ENCODE assay signal across 8 cellular contexts in the genomic region with DNA sequence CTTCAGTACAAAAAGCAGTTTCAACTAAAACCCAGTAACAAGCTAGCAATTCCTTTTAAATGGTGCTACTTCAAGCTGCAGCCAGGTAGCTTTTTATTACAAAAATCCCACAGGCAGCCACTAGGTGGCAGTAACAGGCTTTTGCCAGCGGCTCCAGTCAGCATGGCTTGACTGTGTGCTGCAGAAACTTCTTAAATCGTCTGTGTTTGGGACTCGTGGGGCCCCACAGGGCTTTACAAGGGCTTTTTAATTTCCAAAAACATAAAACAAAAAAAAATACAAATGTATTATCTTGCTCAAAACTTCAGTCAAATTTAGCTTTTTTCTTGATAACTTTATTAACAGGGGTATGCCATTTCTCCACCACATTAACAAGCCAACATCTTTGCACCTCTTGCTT. TPM values are rescaled to one million over a fixed set of nuclear protein-coding genes. Genes with fewer than 3 reads are reported as not detected.
DNase-seq lines count a peak whose midpoint lies in the region; ATAC-seq and TF ChIP-seq lines count a peak whose summit lies in the region.

No MANE protein-coding gene starts in this region.

- H3K27ac ChIP-seq in RWPE1 = no peak overlapping the region
- H3K27ac ChIP-seq in trophoblast cell (ENCODE audit: low read depth, low read length) = no peak overlapping the region
- H3K27ac ChIP-seq in upper lobe of left lung = no peak overlapping the region

- no peak overlapping the region for H3K18ac ChIP-seq in trophoblast cell (ENCODE audit: low read length)

- peak; percentile 35 for DNase-seq in AG09319 (ENCODE audit: extremely low read depth, low read depth)
- peak; percentile 74 for DNase-seq in KBM-7
- DNase-seq in RWPE1 (ENCODE audit: low spot score) = peak; percentile 59
- DNase-seq in activated T-helper 9 cell treated with anti-CD3 and anti-CD28 coated beads, Interleukin-2, amount 50 U/mL, for 16 hours (ENCODE audit: low read depth) = peak; percentile 45
- DNase-seq in foreskin melanocyte = peak; percentile 23
- peak; percentile 82 to 94 for DNase-seq in trophoblast cell
- peak in 1 of 2 donors; percentile 68 for DNase-seq in upper lobe of left lung

- CTCF ChIA-PET in RWPE1 (lab: Yijun Ruan, JAX) = interaction anchor here (0.6 to 2.0 kb wide), 34 partner anchors 9 to 913 kb away, joined by 3 to 28 read pairs (median 4); no protein-coding TSS in a partner anchor

- H2AK5ac ChIP-seq in trophoblast cell (ENCODE audit: low read length) = no peak overlapping the region

- H2AFZ ChIP-seq in trophoblast cell (ENCODE audit: insufficient read depth, low read length, poor library complexity) = no peak overlapping the region

- no peaks in the 10 kb centered on the region for H3K79me1 ChIP-seq in trophoblast cell (ENCODE audit: low read length)

- H3K27me3 ChIP-seq in trophoblast cell (ENCODE audit: insufficient read depth, low read length) = no peaks in the 10 kb centered on the region
- no peaks in the 10 kb centered on the region for H3K27me3 ChIP-seq in upper lobe of left lung

- no peak for TF ChIP-seq EP300 in upper lobe of left lung (IDR thresholded peaks at IDR 0.05)

- peak; percentile 88 for TF ChIP-seq CTCF in AG09319 (IDR thresholded peaks at IDR 0.05; ENCODE audit: low read depth, low read length)
- peak; percentile 75 for TF ChIP-seq CTCF in RWPE1 (conservative IDR thresholded peaks at IDR 0.05; ENCODE audit: low read depth)
- TF ChIP-seq CTCF in upper lobe of left lung (IDR thresholded peaks at IDR 0.05) = peak; percentile 72 to 91 (median 79)

- no peaks in the 10 kb centered on the region for H3K9me3 ChIP-seq in trophoblast cell (ENCODE audit: insufficient read depth, low read depth, low read length)
- H3K9me3 ChIP-seq in upper lobe of left lung = no peaks in the 10 kb centered on the region

- no peaks in the 10 kb centered on the region for H3K79me2 ChIP-seq in trophoblast cell (ENCODE audit: control insufficient read depth, insufficient read depth, low read length, poor library complexity)

- H4K91ac ChIP-seq in trophoblast cell (ENCODE audit: low read depth, low read length) = no peak overlapping the region

- no peak overlapping the region for H4K8ac ChIP-seq in trophoblast cell (ENCODE audit: low read depth, low read length)

- no peak overlapping the region for H2BK5ac ChIP-seq in trophoblast cell (ENCODE audit: low read depth, low read length, poor library complexity)

- H3K36me3 ChIP-seq in trophoblast cell (ENCODE audit: control insufficient read depth in 1 of 2, insufficient read depth in 2 of 2, low read length in 2 of 2) = no peaks in the 10 kb centered on the region
- H3K36me3 ChIP-seq in upper lobe of left lung = no peaks in the 10 kb centered on the region

- WGBS in trophoblast cell (ENCODE audit: extremely low coverage, insufficient coverage, insufficient read length) = no CpG with 5 or more reads among the region's 3 CpGs
- 0 to 2% methylated on average over 3 of the region's 3 CpGs for WGBS in upper lobe of left lung, 2 donors

- no peak overlapping the region for H3K14ac ChIP-seq in trophoblast cell (ENCODE audit: low read length)

- no peak overlapping the region for H4K12ac ChIP-seq in trophoblast cell (ENCODE audit: low read depth, low read length)

- ATAC-seq in GM18873 (IDR thresholded peaks at IDR 0.05; ENCODE audit: low FRiP score, unreplicated experiment) (peak; percentile 64), upper lobe of left lung (ENCODE audit: low FRiP score in 2 of 2) (peak; percentile 66 to 84)

- no peak overlapping the region for H3K9ac ChIP-seq in trophoblast cell (ENCODE audit: low read length)

- H3K4me3 ChIP-seq in trophoblast cell (ENCODE audit: low read depth, low read length) = no peak overlapping the region
- H3K4me3 ChIP-seq in upper lobe of left lung = peak overlapping the region in 1 of 4 donors; percentile 8

- H2BK12ac ChIP-seq in trophoblast cell (ENCODE audit: low read length) = no peak overlapping the region

- no peak overlapping the region for H2BK120ac ChIP-seq in trophoblast cell (ENCODE audit: insufficient read depth, low read length, poor library complexity)

- no peaks in the 10 kb centered on the region for H3K4me1 ChIP-seq in trophoblast cell (ENCODE audit: control insufficient read depth in 1 of 2, insufficient read depth in 2 of 2, low read length in 2 of 2)
- peaks cover 0 to 18% (median 14%) of the 10 kb centered on the region in 4 donors for H3K4me1 ChIP-seq in upper lobe of left lung

- H3K4ac ChIP-seq in trophoblast cell (ENCODE audit: low read depth, low read length) = no peak overlapping the region

- POLR2A ChIA-PET in RWPE1 (lab: Yijun Ruan, JAX; ENCODE audit: low non-redundant PET) = no interaction called here

- no peak for TF ChIP-seq POLR2A in upper lobe of left lung (IDR thresholded peaks at IDR 0.05)

- in situ Hi-C loops in KBM-7 (cut with MboI; ENCODE audit: low pct_unique_long_range_greater_than_20kb, low sequenced_read_pairs) = no loop called here

- no peak overlapping the region for H3K4me2 ChIP-seq in trophoblast cell (ENCODE audit: low read length)

- no peak overlapping the region for H3K23ac ChIP-seq in trophoblast cell (ENCODE audit: low read length)

RNA-seq across cellular contexts. Expression of gene CLEC4E, which starts 3.6 kb away (rescaled TPM):
- not detected in 2 replicates for polyA plus RNA-seq in trophoblast cell (2013)
- 10 to 100 TPM in 5 of 6 donors, 1 to 10 TPM in 1; 3.0 to 30.8 (median 16.3) TPM for total RNA-seq in upper lobe of left lung

RNA-seq across cellular contexts. Expression of gene CLEC4D, which starts 31.0 kb away (rescaled TPM):
- polyA plus RNA-seq in trophoblast cell (2013) = not detected in 2 replicates
- total RNA-seq in upper lobe of left lung = 1 to 10 TPM in 5 of 6 donors, not detected in 1; 1.2 to 4.0 (median 3.2) TPM
